In genomic region chr7:47180268-47180826, GRCh38 we compare ENCODE assay signal across 8 cellular contexts.
DNase-seq lines count a peak whose midpoint lies in the region; ATAC-seq, FAIRE-seq and TF ChIP-seq lines count a peak whose summit lies in the region.

No MANE protein-coding gene starts in this region.

- no peak for TF ChIP-seq EP300 in ovary (IDR thresholded peaks at IDR 0.05)

- in situ Hi-C loops in SK-MEL-5 (cut with HindIII; ENCODE audit: low pct_unique_long_range_greater_than_20kb, low sequenced_read_pairs) = no loop called here

- no peak for FAIRE-seq in D721Med (lab: Jason Lieb, UNC)

- peaks cover 3% of the 10 kb centered on the region for H3K27me3 Mint-ChIP-seq in CD8-positive, alpha-beta T cell (ENCODE audit: low read depth)

- no peaks in the 10 kb centered on the region for H3K9me3 Mint-ChIP-seq in CD8-positive, alpha-beta T cell

- WGBS in ovary, 3 donors = 34 to 35% (median 35%) methylated on average over 5 of the region's 5 CpGs

- no peaks in the 10 kb centered on the region for H3K27me3 ChIP-seq in ovary
- H3K27me3 ChIP-seq in CD8-positive, alpha-beta T cell (ENCODE audit: insufficient read depth, low read length) = no peaks in the 10 kb centered on the region

- H3K4me3 ChIP-seq in ovary = no peak overlapping the region
- no peak overlapping the region for H3K4me3 ChIP-seq in CD8-positive, alpha-beta T cell (ENCODE audit: low read depth, low read length)

- H3K36me3 Mint-ChIP-seq in CD8-positive, alpha-beta T cell = no peaks in the 10 kb centered on the region

- H3K4me1 Mint-ChIP-seq in CD8-positive, alpha-beta T cell (ENCODE audit: low read depth) = no peaks in the 10 kb centered on the region

- peak; percentile 60 for ATAC-seq in GM19351 (IDR thresholded peaks at IDR 0.05; ENCODE audit: unreplicated experiment)
- ATAC-seq in CD8-positive, alpha-beta T cell = no peak

- CTCF ChIA-PET in CD8-positive, alpha-beta T cell (lab: Charles Lee) = interaction anchor here (1.1 kb wide), 1 partner anchor 11 kb away, joined by 3 read pairs; no protein-coding TSS in a partner anchor

- no peaks in the 10 kb centered on the region for H3K36me3 ChIP-seq in ovary
- H3K36me3 ChIP-seq in CD8-positive, alpha-beta T cell (ENCODE audit: insufficient read depth, low read length) = no peaks in the 10 kb centered on the region

- POLR2A ChIA-PET in CD8-positive, alpha-beta T cell (lab: Charles Lee) = no interaction called here

- H3K4me3 Mint-ChIP-seq in CD8-positive, alpha-beta T cell = no peak overlapping the region

- peak; percentile 61 for TF ChIP-seq CTCF in D721Med (IDR thresholded peaks at IDR 0.05; ENCODE audit: insufficient read depth, missing control alignments)
- peak; percentile 67 to 78 (median 76) for TF ChIP-seq CTCF in ovary (IDR thresholded peaks at IDR 0.05)
- TF ChIP-seq CTCF in CD8-positive, alpha-beta T cell (IDR thresholded peaks at IDR 0.05) = no peak

- H3K9me3 ChIP-seq in ovary = no peaks in the 10 kb centered on the region
- no peaks in the 10 kb centered on the region for H3K9me3 ChIP-seq in CD8-positive, alpha-beta T cell (ENCODE audit: low read length)

- no peak for TF ChIP-seq POLR2A in ovary (IDR thresholded peaks at IDR 0.05)

- no peak overlapping the region for H3K27ac Mint-ChIP-seq in CD8-positive, alpha-beta T cell

- intact Hi-C loops in ovary (cut with DNase I) = loop anchor here in 2 of 4 donors (5.0 to 10.0 kb wide), 2 partner anchors 64 to 1258 kb away; partner anchors contain the start of gene IGFBP3 (in 2 of the 2)
- intact Hi-C loops in CD8-positive, alpha-beta T cell (cut with DNase I, micrococcal nuclease) = loop anchor here in 1 of 2 experiments (5.0 kb wide), 1 partner anchor 1263 kb away; no protein-coding TSS in a partner anchor

- no peak overlapping the region for H3K27ac ChIP-seq in ovary
- no peak overlapping the region for H3K27ac ChIP-seq in CD8-positive, alpha-beta T cell (ENCODE audit: low read depth, low read length)

- DNase-seq in D721Med (ENCODE audit: insufficient read length, low spot score) = no peak
- DNase-seq in M059J (ENCODE audit: low read depth) = peak; percentile 70
- DNase-seq in SK-MEL-5 (ENCODE audit: low read depth, low spot score) = peak; percentile 80
- peak; percentile 48 for DNase-seq in fibroblast of the conjunctiva (ENCODE audit: low read depth)
- DNase-seq in ovary = peak; percentile 55 to 75 (median 63)
- no peak for DNase-seq in activated effector memory CD4-positive, alpha-beta T cell treated with anti-CD3 and anti-CD28 coated beads, Interleukin-2, amount 50 U/mL, for 16 hours
- no peak for DNase-seq in CD8-positive, alpha-beta T cell

- peaks cover 8% of the 10 kb centered on the region for H3K4me1 ChIP-seq in ovary (ENCODE audit: insufficient read depth)
- no peaks in the 10 kb centered on the region for H3K4me1 ChIP-seq in CD8-positive, alpha-beta T cell (ENCODE audit: insufficient read depth, low read length)

Comparison
In these comparisons a context has a peak if more than half of its experiments do, and no peak if none do; other contexts are left out.
1. DNase-seq: peak in M059J (single experiment), SK-MEL-5 (single experiment), fibroblast of the conjunctiva (single experiment) and ovary (5 of 5); none in D721Med (single experiment), activated effector memory CD4-positive, alpha-beta T cell treated with anti-CD3 and anti-CD28 coated beads, Interleukin-2, amount 50 U/mL, for 16 hours (single experiment) and CD8-positive, alpha-beta T cell (0 of 7).